9 cellular contexts compared by ENCODE assay signal in the genomic region with DNA sequence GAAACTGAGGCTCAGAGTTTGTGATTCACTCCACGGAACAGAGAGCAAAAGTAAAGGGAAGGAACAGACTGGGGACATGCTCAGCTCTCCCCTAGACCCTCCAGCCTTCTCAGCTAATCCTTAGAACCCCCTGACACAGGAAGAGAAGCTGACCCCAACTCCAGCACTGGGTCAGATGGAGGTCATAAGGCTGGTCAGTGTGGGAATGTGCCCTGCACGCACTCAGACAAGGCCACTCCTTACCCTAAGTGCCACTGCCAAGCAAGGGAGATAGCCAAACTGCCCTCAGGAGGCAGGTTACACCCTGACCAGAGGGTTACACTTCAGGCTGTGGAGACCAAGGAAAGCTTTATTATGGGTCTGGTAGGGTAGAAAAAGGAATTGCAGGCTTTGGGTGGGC. TPM values are rescaled to one million over a fixed set of nuclear protein-coding genes. Genes with fewer than 3 reads are reported as not detected.
DNase-seq lines count a peak whose midpoint lies in the region; ATAC-seq and TF ChIP-seq lines count a peak whose summit lies in the region.
"Had no signal": no experiment of that assay in that cellular context is flagged by ENCODE, and none has a peak within 500 bp of the region (broad histone marks: within the 10 kb centered on the region; RNA-seq: fewer than 3 reads in every experiment).

No MANE protein-coding gene starts in this region.

- peak overlapping the region; percentile 94 to 95 for H3K4me3 ChIP-seq in CD4-positive, alpha-beta memory T cell (ENCODE audit: low read length in 2 of 2)
- peak overlapping the region; percentile 98 for H3K4me3 ChIP-seq in NT2/D1 (ENCODE audit: insufficient read length, low read depth)
- H3K4me3 ChIP-seq in neural cell (ENCODE audit: low read length): peak overlapping the region; percentile 77
- H3K4me3 ChIP-seq in sigmoid colon: peak overlapping the region in 2 of 4 donors; percentile 60 to 73
- H3K4me3 ChIP-seq in left lung: peak overlapping the region in 1 of 2 donors; percentile 79

- no peak for DNase-seq in CD4-positive, alpha-beta memory T cell
- DNase-seq in NT2/D1 (ENCODE audit: low read depth, low spot score) (no peak), CD1c-positive myeloid dendritic cell (ENCODE audit: extremely low spot score) (no peak), sigmoid colon (no peak), left lung (no peak)
- no peak for DNase-seq in effector memory CD8-positive, alpha-beta T cell
- DNase-seq: NCI-H1105 treated with DMSO at 0.1 percent for 48 hours had no signal

- no peaks in the 10 kb centered on the region for H3K9me3 Mint-ChIP-seq in CD4-positive, alpha-beta memory T cell
- H3K9me3 Mint-ChIP-seq in effector memory CD8-positive, alpha-beta T cell: no peaks in the 10 kb centered on the region

- TF ChIP-seq CTCF in neural cell (IDR thresholded peaks at IDR 0.05; ENCODE audit: poor library complexity, severe bottlenecking): no peak
- no peak for TF ChIP-seq CTCF in sigmoid colon (IDR thresholded peaks at IDR 0.05)
- no peak for TF ChIP-seq CTCF in left lung (IDR thresholded peaks at IDR 0.05)

- CTCF ChIA-PET in CD4-positive, alpha-beta memory T cell (lab: Charles Lee; ENCODE audit: partially characterized antibody): interaction anchor here (2.1 to 5.9 kb wide), 4 partner anchors 11 to 148 kb away, joined by 9 to 29 read pairs (median 16); partner anchors contain the start of genes ABHD14A, ABHD14B, ACY1 and PARP3

- TF ChIP-seq POLR2A in sigmoid colon (IDR thresholded peaks at IDR 0.05): no peak

- peak overlapping the region; percentile 91 for H3K27ac ChIP-seq in CD4-positive, alpha-beta memory T cell (ENCODE audit: low read depth, low read length)
- no peak overlapping the region for H3K27ac ChIP-seq in neural cell (ENCODE audit: low read length)
- peak overlapping the region in 2 of 4 donors; percentile 84 to 85 for H3K27ac ChIP-seq in sigmoid colon
- peak overlapping the region in 1 of 2 donors; percentile 90 for H3K27ac ChIP-seq in left lung

- H3K9ac ChIP-seq in NT2/D1 (ENCODE audit: insufficient read length, low read depth): peak overlapping the region; percentile 99
- H3K9ac ChIP-seq in neural cell (ENCODE audit: low read length): peak overlapping the region; percentile 84

- TF ChIP-seq RAD21 in neural cell (conservative IDR thresholded peaks at IDR 0.05): no peak

- peaks cover 9% of the 10 kb centered on the region for H3K79me2 ChIP-seq in neural cell (replicated peaks; ENCODE audit: insufficient read depth, low read length)

- 62 to 81% methylated on average over 2 of the region's 2 CpGs for WGBS in sigmoid colon, 2 donors

- peaks cover 19% of the 10 kb centered on the region for H3K36me3 ChIP-seq in CD4-positive, alpha-beta memory T cell (ENCODE audit: insufficient read depth, low read length)
- peaks cover 43% of the 10 kb centered on the region for H3K36me3 ChIP-seq in NT2/D1 (ENCODE audit: insufficient read depth, insufficient read length, low read length)
- peaks cover 5% of the 10 kb centered on the region for H3K36me3 ChIP-seq in neural cell (ENCODE audit: insufficient read depth, low read length)
- H3K36me3 ChIP-seq in sigmoid colon: peaks cover 20 to 40% (median 22%) of the 10 kb centered on the region in 4 donors
- H3K36me3 ChIP-seq in left lung: peaks cover 0 to 48% of the 10 kb centered on the region in 2 donors

- H3K27me3 ChIP-seq in CD4-positive, alpha-beta memory T cell (ENCODE audit: insufficient read depth, low read length): no peaks in the 10 kb centered on the region
- H3K27me3 ChIP-seq in NT2/D1 (ENCODE audit: insufficient read depth, insufficient read length) (no peaks in the 10 kb centered on the region), neural cell (ENCODE audit: insufficient read depth, low read depth, low read length) (no peaks in the 10 kb centered on the region), sigmoid colon (peaks cover 0 to 12% (median 0%) of the 10 kb centered on the region in 3 donors), left lung (peaks cover 0 to 7% of the 10 kb centered on the region in 2 donors)

- H2AFZ ChIP-seq in neural cell (ENCODE audit: low read depth, low read length): no peak overlapping the region

- H3K4me1 Mint-ChIP-seq in CD4-positive, alpha-beta memory T cell: peaks cover 16 to 45% (median 29%) of the 10 kb centered on the region in 4 donors
- peaks cover 25 to 27% of the 10 kb centered on the region in 2 donors for H3K4me1 Mint-ChIP-seq in effector memory CD8-positive, alpha-beta T cell (ENCODE audit: low read depth in 2 of 2)

- TF ChIP-seq EP300 in neural cell (conservative IDR thresholded peaks at IDR 0.05; ENCODE audit: poor library complexity, severe bottlenecking) (no peak), sigmoid colon (IDR thresholded peaks at IDR 0.05) (no peak)

- H3F3A ChIP-seq in neural cell (ENCODE audit: insufficient read depth, low read length, poor library complexity, severe bottlenecking): no peaks in the 10 kb centered on the region

- H3K27ac Mint-ChIP-seq in CD4-positive, alpha-beta memory T cell: peak overlapping the region; percentile 99 to 100 (median 100)
- H3K27ac Mint-ChIP-seq in effector memory CD8-positive, alpha-beta T cell: peak overlapping the region; percentile 100

- intact Hi-C loops in CD4-positive, alpha-beta memory T cell (cut with micrococcal nuclease): no loop called here
- intact Hi-C loops in sigmoid colon (cut with DNase I): no loop called here
- intact Hi-C loops in left lung (cut with DNase I): no loop called here

- ATAC-seq in effector memory CD8-positive, alpha-beta T cell (replicated peaks): no peak
- no peak for ATAC-seq in left lung
- no peak for ATAC-seq in GM19455 (IDR thresholded peaks at IDR 0.05; ENCODE audit: unreplicated experiment)

- no peaks in the 10 kb centered on the region for H4K20me1 ChIP-seq in neural cell (ENCODE audit: insufficient read depth)

- H3K36me3 Mint-ChIP-seq in CD4-positive, alpha-beta memory T cell: peaks cover 23 to 32% of the 10 kb centered on the region in 2 donors
- H3K36me3 Mint-ChIP-seq in effector memory CD8-positive, alpha-beta T cell (ENCODE audit: insufficient read depth): peaks cover 38% of the 10 kb centered on the region

- H3K9me2 ChIP-seq in neural cell (ENCODE audit: insufficient read depth, low read length): no peaks in the 10 kb centered on the region

- peak overlapping the region; percentile 99 to 100 (median 100) for H3K4me3 Mint-ChIP-seq in CD4-positive, alpha-beta memory T cell
- peak overlapping the region; percentile 98 to 99 for H3K4me3 Mint-ChIP-seq in effector memory CD8-positive, alpha-beta T cell

- POLR2A ChIA-PET in CD4-positive, alpha-beta memory T cell (lab: Charles Lee; ENCODE audit: partially characterized antibody): interaction anchor here (1.7 to 3.3 kb wide), 7 partner anchors 11 to 323 kb away, joined by 4 to 59 read pairs (median 31); partner anchors contain the start of genes ABHD14A, ABHD14B, ACY1 and DUSP7

- H3K9me3 ChIP-seq in CD4-positive, alpha-beta memory T cell (ENCODE audit: control insufficient read depth in 1 of 2, low read length in 2 of 2): no peaks in the 10 kb centered on the region
- H3K9me3 ChIP-seq in NT2/D1 (ENCODE audit: insufficient read depth, low read length) (no peaks in the 10 kb centered on the region), neural cell (ENCODE audit: low read length) (no peaks in the 10 kb centered on the region), sigmoid colon (no peaks in the 10 kb centered on the region), left lung (no peaks in the 10 kb centered on the region)

- H3K4me2 ChIP-seq in neural cell (ENCODE audit: low read length): no peak overlapping the region

- no peaks in the 10 kb centered on the region for H3K27me3 Mint-ChIP-seq in CD4-positive, alpha-beta memory T cell
- H3K27me3 Mint-ChIP-seq in effector memory CD8-positive, alpha-beta T cell: peaks cover 0 to 4% of the 10 kb centered on the region in 2 donors

- peaks cover 30% of the 10 kb centered on the region for H3K4me1 ChIP-seq in CD4-positive, alpha-beta memory T cell (ENCODE audit: insufficient read depth, low read length)
- H3K4me1 ChIP-seq in NT2/D1 (ENCODE audit: insufficient read depth, insufficient read length): peaks cover 13% of the 10 kb centered on the region
- peaks cover 0 to 22% (median 16%) of the 10 kb centered on the region in 4 donors for H3K4me1 ChIP-seq in sigmoid colon
- H3K4me1 ChIP-seq in left lung: peaks cover 10 to 46% of the 10 kb centered on the region in 2 donors

TF ChIP-seq in neural cell, 6 proteins besides CTCF, POLR2A, EP300 and RAD21 (continues in another document):
- TF ChIP-seq SMC3 (conservative IDR thresholded peaks at IDR 0.05; ENCODE audit: poor library complexity): no peak

RNA-seq across cellular contexts. Expression of gene RPL29, which starts 1.2 kb away (rescaled TPM):
- total RNA-seq in CD4-positive, alpha-beta memory T cell: 1,000 to 10,000 TPM; 1,263 to 1,270 TPM
- 1,000 to 10,000 TPM in 1 of 2 donors, 100 to 1,000 TPM in 1; 967 to 1,467 TPM for polyA plus RNA-seq in CD4-positive, alpha-beta memory T cell
- polyA plus RNA-seq in neural cell (846 and 977 TPM in 2 replicates), sigmoid colon (1,000 to 10,000 TPM; 1,880 to 2,993 (median 2,094) TPM)
- polyA minus RNA-seq in neural cell: 368 and 399 TPM in 2 replicates
- total RNA-seq in sigmoid colon (1,000 to 10,000 TPM; 1,247 to 2,632 (median 2,024) TPM), left lung (100 to 1,000 TPM; 854 to 981 TPM)

RNA-seq across cellular contexts. Expression of gene ACY1, which starts 11.2 kb away (rescaled TPM):
- 1 to 10 TPM; 7.7 to 8.4 TPM for total RNA-seq in CD4-positive, alpha-beta memory T cell
- 10 to 100 TPM; 11.4 to 14.9 TPM for polyA plus RNA-seq in CD4-positive, alpha-beta memory T cell
- polyA plus RNA-seq in neural cell (14.4 and 17.9 TPM in 2 replicates), sigmoid colon (100 to 1,000 TPM; 122 to 279 (median 146) TPM)
- polyA minus RNA-seq in neural cell: 1.5 and 1.7 TPM in 2 replicates
- total RNA-seq in sigmoid colon (10 to 100 TPM in 3 of 4 donors, 1 to 10 TPM in 1; 1.4 to 25.3 (median 16.6) TPM), left lung (10 to 100 TPM; 37.0 to 41.2 TPM)

RNA-seq across cellular contexts. Expression of gene ABHD14A, which starts 19.7 kb away (rescaled TPM):
- 10 to 100 TPM; 23.7 to 24.5 TPM for total RNA-seq in CD4-positive, alpha-beta memory T cell
- polyA plus RNA-seq in CD4-positive, alpha-beta memory T cell: 100 to 1,000 TPM in 1 of 2 donors, 10 to 100 TPM in 1; 95.6 to 136 TPM
- polyA plus RNA-seq in neural cell: 57.8 and 75.8 TPM in 2 replicates
- polyA minus RNA-seq in neural cell: 25.8 and 33.5 TPM in 2 replicates
- 10 to 100 TPM; 16.3 to 35.3 (median 22.1) TPM for total RNA-seq in sigmoid colon
- polyA plus RNA-seq in sigmoid colon: 10 to 100 TPM in 1 of 3 donors, 1 to 10 TPM in 2; 3.2 to 14.9 (median 7.2) TPM
- 10 to 100 TPM; 14.7 to 20.7 TPM for total RNA-seq in left lung

RNA-seq across cellular contexts. Expression of gene ABHD14B, which starts 20.7 kb away (rescaled TPM):
- total RNA-seq in CD4-positive, alpha-beta memory T cell: 10 to 100 TPM; 82.1 to 85.6 TPM
- 100 to 1,000 TPM in 1 of 2 donors, 10 to 100 TPM in 1; 77.4 to 112 TPM for polyA plus RNA-seq in CD4-positive, alpha-beta memory T cell
- polyA plus RNA-seq in neural cell (0.50 and 0.81 TPM in 2 replicates), sigmoid colon (100 to 1,000 TPM in 2 of 3 donors, 10 to 100 TPM in 1; 62.4 to 117 (median 105) TPM)
- 0.97 and 1.3 TPM in 2 replicates for polyA minus RNA-seq in neural cell
- total RNA-seq in sigmoid colon (10 to 100 TPM; 48.5 to 72.4 (median 51.7) TPM), left lung (10 to 100 TPM; 32.4 to 47.0 TPM)

RNA-seq across cellular contexts. Expression of gene PCBP4, which starts 27.3 kb away (rescaled TPM):
- 10 to 100 TPM; 18.7 to 20.5 TPM for total RNA-seq in CD4-positive, alpha-beta memory T cell
- 10 to 100 TPM; 13.0 to 19.4 TPM for polyA plus RNA-seq in CD4-positive, alpha-beta memory T cell
- polyA plus RNA-seq in neural cell (251 and 327 TPM in 2 replicates), sigmoid colon (10 to 100 TPM; 15.6 to 19.8 (median 17.3) TPM)
- polyA minus RNA-seq in neural cell: 94.5 and 105 TPM in 2 replicates
- total RNA-seq in sigmoid colon (100 to 1,000 TPM; 256 to 292 (median 268) TPM), left lung (10 to 100 TPM; 29.7 to 43.1 TPM)
